21 cellular contexts compared by ENCODE assay signal in genomic region chr3:78926523-78926922, GRCh38.
"Had no signal": no experiment of that assay in that cellular context is flagged by ENCODE, and none has a peak within 500 bp of the region (broad histone marks: within the 10 kb centered on the region; RNA-seq: fewer than 3 reads in every experiment).

No MANE protein-coding gene starts in this region.

- H3K4me2 ChIP-seq: neural progenitor cell, smooth muscle cell had no signal

- H3K27me3 Mint-ChIP-seq: memory B cell, type B pancreatic cell had no signal

- DNase-seq: dorsolateral prefrontal cortex; effector CD8-positive, alpha-beta T cell; immature natural killer cell; left ventricle myocardium inferior; lower lobe of right lung; natural killer cell; nucleus accumbens; ovary; right cardiac atrium; stimulated activated CD4-positive, alpha-beta T cell treated with anti-CD3 and anti-CD28 coated beads, Interleukin-2, amount 100 ng/mL, for 48 hours; stimulated activated naive CD8-positive, alpha-beta T cell treated with anti-CD3 and anti-CD28 coated beads, Interleukin-15, Interleukin-2, amounts not matched to agents 100 U/mL and 50 U/mL, for 24 hours; thyroid gland had no signal

- H3K4me1 ChIP-seq: gastroesophageal sphincter, left ventricle myocardium inferior, lower lobe of right lung, suprapubic skin, thyroid gland had no signal

- H3K9me3 ChIP-seq: gastroesophageal sphincter, left ventricle myocardium inferior, lower lobe of right lung, ovary, suprapubic skin, thyroid gland had no signal

- H3K9ac ChIP-seq: neural progenitor cell had no signal

- H3K36me3 ChIP-seq: gastroesophageal sphincter, left ventricle myocardium inferior, lower lobe of right lung, ovary, suprapubic skin, thyroid gland had no signal

- H3K4me1 Mint-ChIP-seq: immature natural killer cell, memory B cell, mesothelial cell of epicardium, natural killer cell had no signal

- H3K27ac ChIP-seq: coronary artery, gastroesophageal sphincter, left ventricle myocardium inferior, lower lobe of right lung, neural progenitor cell, ovary, suprapubic skin, thyroid gland had no signal

- H3K27me3 ChIP-seq: dorsolateral prefrontal cortex, gastroesophageal sphincter, neural progenitor cell, ovary, suprapubic skin, thyroid gland had no signal

- H3K9me3 Mint-ChIP-seq: neural progenitor cell, type B pancreatic cell had no signal

- H3K4me3 Mint-ChIP-seq: immature natural killer cell, memory B cell, mesothelial cell of epicardium, natural killer cell, neural progenitor cell, type B pancreatic cell had no signal

- ATAC-seq: esophagus mucosa; gastroesophageal sphincter; lower lobe of right lung; natural killer cell; right cardiac atrium; stimulated activated naive CD8-positive, alpha-beta T cell treated with anti-CD3 and anti-CD28 coated beads, Interleukin-15, Interleukin-2, amounts not matched to agents 100 U/mL and 50 U/mL, for 24 hours had no signal

- H3K36me3 Mint-ChIP-seq: memory B cell had no signal

- H3K4me3 ChIP-seq: coronary artery, dorsolateral prefrontal cortex, gastroesophageal sphincter, left ventricle myocardium inferior, lower lobe of right lung, neural progenitor cell, ovary, smooth muscle cell, suprapubic skin, thyroid gland had no signal

- H2AFZ ChIP-seq: neural progenitor cell had no signal
